In the genomic region with DNA sequence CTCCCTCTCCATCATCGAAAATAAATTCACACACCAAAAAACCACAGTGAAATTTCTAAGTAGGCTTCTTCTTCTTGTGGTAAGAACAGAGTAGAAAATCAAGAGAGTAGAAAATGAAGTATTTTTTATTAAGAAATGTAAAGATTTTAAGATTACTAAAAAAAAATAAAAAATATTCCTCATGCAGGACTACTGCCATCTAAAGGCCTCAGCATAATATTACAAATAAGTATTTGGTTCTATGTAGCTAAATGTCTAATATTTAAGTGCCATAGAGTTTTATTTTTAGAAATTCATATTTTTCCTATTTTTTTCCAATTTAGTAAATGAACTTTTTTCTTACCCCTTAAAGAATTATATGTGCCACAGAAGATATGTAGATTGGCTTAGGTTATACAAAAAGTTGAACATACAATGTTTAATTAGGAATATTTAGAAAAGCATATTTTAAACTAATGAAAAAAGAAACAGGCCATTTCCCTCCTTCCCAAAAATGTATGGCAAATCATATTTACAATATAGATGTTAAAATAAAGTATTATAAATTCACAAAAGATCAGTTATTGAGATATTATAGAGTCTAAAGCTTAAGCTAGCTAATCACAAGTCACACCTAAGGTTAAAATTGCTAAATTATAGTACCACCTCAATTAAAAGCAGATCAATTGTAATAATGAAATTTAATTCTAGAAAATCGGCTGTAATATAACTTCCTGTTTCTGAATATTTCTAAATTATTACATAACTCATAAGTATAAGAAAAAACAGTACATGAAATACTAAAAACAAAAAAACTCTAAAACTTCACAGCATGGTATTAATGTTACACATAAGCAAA, we compare ENCODE assay signal across 10 cellular contexts. TPM values are rescaled to one million over a fixed set of nuclear protein-coding genes. Genes with fewer than 3 reads are reported as not detected.
A peak's percentile ranks its signal among the peaks of the same experiment; 100 is the strongest.
DNase-seq lines count a peak whose midpoint lies in the region; ATAC-seq and TF ChIP-seq lines count a peak whose summit lies in the region.
"Had no signal": no experiment of that assay in that cellular context is flagged by ENCODE, and none has a peak within 500 bp of the region (broad histone marks: within the 10 kb centered on the region; RNA-seq: fewer than 3 reads in every experiment).

No MANE protein-coding gene starts in this region.

- no peak overlapping the region for H3K14ac ChIP-seq in neuronal stem cell (ENCODE audit: low read length)

- no peak overlapping the region for H2AK5ac ChIP-seq in neuronal stem cell (ENCODE audit: low read depth, low read length)

- H3K27ac Mint-ChIP-seq in type B pancreatic cell: no peak overlapping the region
- H3K27ac Mint-ChIP-seq in activated CD4-positive, alpha-beta T cell treated with anti-CD3 and anti-CD28 coated beads, Interleukin-2, amount 10 ng/mL, durations not matched to agents 7 days and 5 days: no peak overlapping the region
- H3K27ac Mint-ChIP-seq: brain had no signal

- no CpG with 5 or more reads among the region's 2 CpGs for WGBS in neuronal stem cell (ENCODE audit: extremely low coverage in 2 of 2, insufficient read length in 2 of 2, insufficient replicate concordance in 1 of 2), 2 donors

- no peak overlapping the region for H3K18ac ChIP-seq in neuronal stem cell (ENCODE audit: low read length)

- no peak overlapping the region for H2AFZ ChIP-seq in neuronal stem cell (ENCODE audit: low read length)

- H3K36me3 Mint-ChIP-seq in type B pancreatic cell: no peaks in the 10 kb centered on the region
- no peaks in the 10 kb centered on the region for H3K36me3 Mint-ChIP-seq in activated CD4-positive, alpha-beta T cell treated with anti-CD3 and anti-CD28 coated beads, Interleukin-2, amount 10 ng/mL, durations not matched to agents 7 days and 5 days (ENCODE audit: low read depth)
- H3K36me3 Mint-ChIP-seq: brain had no signal

- DNase-seq in cardiac muscle cell (ENCODE audit: low read depth in 1 of 2, low spot score in 1 of 2) (peak in 1 of 2 donors; percentile 44), Right ventricle myocardium superior (no peak), Peyer's patch (no peak), foreskin fibroblast (peak in 1 of 2 donors; percentile 35), type B pancreatic cell (ENCODE audit: extremely low spot score, unreplicated experiment) (no peak), neuronal stem cell (ENCODE audit: low spot score) (no peak), activated gamma-delta T cell (lab: John Stamatoyannopoulos, UW) (no peak)
- DNase-seq in activated CD4-positive, alpha-beta T cell treated with anti-CD3 and anti-CD28 coated beads, Interleukin-2, amount 10 ng/mL, durations not matched to agents 7 days and 5 days: no peak

- H2BK5ac ChIP-seq in neuronal stem cell (ENCODE audit: low read length): no peak overlapping the region

- no peak overlapping the region for H3K23ac ChIP-seq in neuronal stem cell (ENCODE audit: low read depth, low read length, poor library complexity)

- no peaks in the 10 kb centered on the region for H3K27me3 Mint-ChIP-seq in type B pancreatic cell
- H3K27me3 Mint-ChIP-seq in activated CD4-positive, alpha-beta T cell treated with anti-CD3 and anti-CD28 coated beads, Interleukin-2, amount 10 ng/mL, durations not matched to agents 7 days and 5 days: peaks cover 4% of the 10 kb centered on the region

- H4K91ac ChIP-seq in neuronal stem cell (ENCODE audit: low read depth, low read length, poor library complexity): no peak overlapping the region

- no peaks in the 10 kb centered on the region for H3K27me3 ChIP-seq in cardiac muscle cell
- no peaks in the 10 kb centered on the region for H3K27me3 ChIP-seq in Peyer's patch
- peaks cover 0 to 21% (median 0%) of the 10 kb centered on the region in 3 experiments for H3K27me3 ChIP-seq in neuronal stem cell (ENCODE audit: control insufficient read depth in 3 of 3, insufficient read depth in 3 of 3, low read depth in 1 of 3, low read length in 3 of 3)

- no peak overlapping the region for H3K9ac ChIP-seq in neuronal stem cell (ENCODE audit: low read depth, low read length, poor library complexity)

- H3K4ac ChIP-seq in neuronal stem cell (ENCODE audit: low read length): no peak overlapping the region

- TF ChIP-seq POLR2A in Peyer's patch (IDR thresholded peaks at IDR 0.05): no peak

- POLR2A ChIA-PET in activated CD4-positive, alpha-beta T cell treated with anti-CD3 and anti-CD28 coated beads, Interleukin-2, amount 10 ng/mL, durations not matched to agents 7 days and 5 days (lab: Charles Lee): no interaction called here

- H3K27ac ChIP-seq in cardiac muscle cell (no peak overlapping the region), Peyer's patch (no peak overlapping the region), neuronal stem cell (replicated peaks; ENCODE audit: low read length) (no peak overlapping the region)

- H3K4me1 Mint-ChIP-seq in type B pancreatic cell (ENCODE audit: unreplicated experiment): peaks cover 18% of the 10 kb centered on the region
- H3K4me1 Mint-ChIP-seq in activated CD4-positive, alpha-beta T cell treated with anti-CD3 and anti-CD28 coated beads, Interleukin-2, amount 10 ng/mL, durations not matched to agents 7 days and 5 days: peaks cover 25% of the 10 kb centered on the region

- no peak overlapping the region for H3K4me2 ChIP-seq in neuronal stem cell (ENCODE audit: insufficient read depth, low read length, poor library complexity, severe bottlenecking)

- H3K9me3 ChIP-seq in cardiac muscle cell (ENCODE audit: low read depth) (no peaks in the 10 kb centered on the region), Peyer's patch (peaks cover 0 to 12% (median 3%) of the 10 kb centered on the region in 4 donors), neuronal stem cell (replicated peaks in 1 of 2; ENCODE audit: control insufficient read depth in 2 of 2, insufficient read depth in 1 of 2, low read depth in 1 of 2, low read length in 2 of 2) (peaks cover 0 to 1% of the 10 kb centered on the region in 2 donors)

- no peaks in the 10 kb centered on the region for H3K79me1 ChIP-seq in neuronal stem cell (ENCODE audit: low read depth, low read length)

- no peak overlapping the region for H2BK15ac ChIP-seq in neuronal stem cell (ENCODE audit: low read length)

- H4K8ac ChIP-seq in neuronal stem cell (ENCODE audit: low read depth, low read length): no peak overlapping the region

- H3K4me3 ChIP-seq in cardiac muscle cell: no peak overlapping the region
- H3K4me3 ChIP-seq in Peyer's patch: no peak overlapping the region
- no peak overlapping the region for H3K4me3 ChIP-seq in foreskin fibroblast (ENCODE audit: low read depth in 1 of 2, low read length in 2 of 2)
- no peak overlapping the region for H3K4me3 ChIP-seq in neuronal stem cell (ENCODE audit: low read length in 2 of 2)

- peaks cover 6% of the 10 kb centered on the region for H3K9me3 Mint-ChIP-seq in type B pancreatic cell
- H3K9me3 Mint-ChIP-seq in activated CD4-positive, alpha-beta T cell treated with anti-CD3 and anti-CD28 coated beads, Interleukin-2, amount 10 ng/mL, durations not matched to agents 7 days and 5 days: peaks cover 15% of the 10 kb centered on the region

- H2BK12ac ChIP-seq in neuronal stem cell (ENCODE audit: low read length): no peak overlapping the region

- no peak overlapping the region for H2BK120ac ChIP-seq in neuronal stem cell (ENCODE audit: low read depth, low read length)

- H3K4me1 ChIP-seq in cardiac muscle cell (ENCODE audit: low read depth) (peaks cover 3% of the 10 kb centered on the region), Peyer's patch (peaks cover 0 to 14% (median 4%) of the 10 kb centered on the region in 4 donors), neuronal stem cell (ENCODE audit: control insufficient read depth in 2 of 2, insufficient read depth in 1 of 2, low read depth in 1 of 2, low read length in 2 of 2) (peaks cover 3 to 5% of the 10 kb centered on the region in 2 donors)

- H3K36me3 ChIP-seq in cardiac muscle cell: no peaks in the 10 kb centered on the region
- H3K36me3 ChIP-seq in Peyer's patch: no peaks in the 10 kb centered on the region
- H3K36me3 ChIP-seq in neuronal stem cell (replicated peaks in 1 of 2; ENCODE audit: control insufficient read depth in 2 of 2, insufficient read depth in 2 of 2, low read length in 2 of 2): no peaks in the 10 kb centered on the region

- H3K4me3 Mint-ChIP-seq in type B pancreatic cell: no peak overlapping the region
- H3K4me3 Mint-ChIP-seq in activated CD4-positive, alpha-beta T cell treated with anti-CD3 and anti-CD28 coated beads, Interleukin-2, amount 10 ng/mL, durations not matched to agents 7 days and 5 days: no peak overlapping the region

- CTCF ChIA-PET in activated CD4-positive, alpha-beta T cell treated with anti-CD3 and anti-CD28 coated beads, Interleukin-2, amount 10 ng/mL, durations not matched to agents 7 days and 5 days (lab: Charles Lee): interaction anchor here (0.6 to 1.3 kb wide), 2 partner anchors 9 to 59 kb away, joined by 3 read pairs; no protein-coding TSS in a partner anchor

- intact Hi-C loops in Right ventricle myocardium superior (cut with DNase I): no loop called here

- TF ChIP-seq CTCF in cardiac muscle cell (IDR thresholded peaks at IDR 0.05; ENCODE audit: low read depth, low read length): peak; percentile 56
- TF ChIP-seq CTCF in Peyer's patch (IDR thresholded peaks at IDR 0.05): peak in 4 of 6 experiments; percentile 20 to 58 (median 52)
- TF ChIP-seq CTCF in foreskin fibroblast (IDR thresholded peaks at IDR 0.05; ENCODE audit: low read depth, low read length): peak; percentile 26
- TF ChIP-seq CTCF in type B pancreatic cell (conservative IDR thresholded peaks at IDR 0.05): peak; percentile 73

- no peak for ATAC-seq in Right ventricle myocardium superior (ENCODE audit: poor library complexity)

RNA-seq across cellular contexts. Expression of a gene that starts 3.5 kb away (rescaled TPM):
- total RNA-seq in cardiac muscle cell: 14.1 and 16.9 TPM in 2 replicates
- polyA plus RNA-seq in cardiac muscle cell: 48.9 and 58.2 TPM in 2 replicates
- 56.4 TPM for total RNA-seq in Right ventricle myocardium superior
- total RNA-seq in Peyer's patch: 10 to 100 TPM in 3 of 4 donors, 1 to 10 TPM in 1; 5.0 to 34.5 (median 21.0) TPM
- total RNA-seq in type B pancreatic cell (ENCODE audit: low replicate concordance): 36.1 and 36.7 TPM in 2 replicates
- 15.8 TPM for polyA plus RNA-seq in neuronal stem cell (2013, experiment 1 of 2)
- polyA plus RNA-seq in neuronal stem cell (2013, experiment 2 of 2): 16.2 TPM
- 10 to 100 TPM; 30.2 to 31.7 TPM for total RNA-seq in activated CD4-positive, alpha-beta T cell treated with anti-CD3 and anti-CD28 coated beads, Interleukin-2, amount 10 ng/mL, durations not matched to agents 7 days and 5 days

RNA-seq across cellular contexts. Expression of a gene that starts 28.7 kb away (rescaled TPM):
- total RNA-seq in cardiac muscle cell (0.21 TPM in 1 of 2 replicates, not detected in the other), Right ventricle myocardium superior (not detected), Peyer's patch (not detected), type B pancreatic cell (ENCODE audit: low replicate concordance) (0.14 TPM in 2 replicates)
- 0.13 and 0.50 TPM in 2 replicates for polyA plus RNA-seq in cardiac muscle cell
- polyA plus RNA-seq in neuronal stem cell (2013, experiment 1 of 2): not detected
- not detected for polyA plus RNA-seq in neuronal stem cell (2013, experiment 2 of 2)
- total RNA-seq in activated CD4-positive, alpha-beta T cell treated with anti-CD3 and anti-CD28 coated beads, Interleukin-2, amount 10 ng/mL, durations not matched to agents 7 days and 5 days: not detected
- total RNA-seq: subcutaneous adipose tissue had no signal

RNA-seq across cellular contexts. Expression of a gene that starts 36.5 kb away (rescaled TPM):
- 0.60 and 0.71 TPM in 2 replicates for total RNA-seq in cardiac muscle cell
- polyA plus RNA-seq in cardiac muscle cell: 0.45 and 1.0 TPM in 2 replicates
- 7.5 TPM for total RNA-seq in Right ventricle myocardium superior
- total RNA-seq in Peyer's patch: 10 to 100 TPM in 3 of 4 donors, 1 to 10 TPM in 1; 7.4 to 54.3 (median 31.2) TPM
- 6.2 and 13.2 TPM in 2 replicates for total RNA-seq in type B pancreatic cell (ENCODE audit: low replicate concordance)
- 0.04 TPM for polyA plus RNA-seq in neuronal stem cell (2013, experiment 1 of 2)
- polyA plus RNA-seq in neuronal stem cell (2013, experiment 2 of 2): 0.03 TPM
- total RNA-seq in activated CD4-positive, alpha-beta T cell treated with anti-CD3 and anti-CD28 coated beads, Interleukin-2, amount 10 ng/mL, durations not matched to agents 7 days and 5 days: under 1 TPM; 0.02 TPM
